ENCODE assay signal across 1 cellular context in the genomic region with DNA sequence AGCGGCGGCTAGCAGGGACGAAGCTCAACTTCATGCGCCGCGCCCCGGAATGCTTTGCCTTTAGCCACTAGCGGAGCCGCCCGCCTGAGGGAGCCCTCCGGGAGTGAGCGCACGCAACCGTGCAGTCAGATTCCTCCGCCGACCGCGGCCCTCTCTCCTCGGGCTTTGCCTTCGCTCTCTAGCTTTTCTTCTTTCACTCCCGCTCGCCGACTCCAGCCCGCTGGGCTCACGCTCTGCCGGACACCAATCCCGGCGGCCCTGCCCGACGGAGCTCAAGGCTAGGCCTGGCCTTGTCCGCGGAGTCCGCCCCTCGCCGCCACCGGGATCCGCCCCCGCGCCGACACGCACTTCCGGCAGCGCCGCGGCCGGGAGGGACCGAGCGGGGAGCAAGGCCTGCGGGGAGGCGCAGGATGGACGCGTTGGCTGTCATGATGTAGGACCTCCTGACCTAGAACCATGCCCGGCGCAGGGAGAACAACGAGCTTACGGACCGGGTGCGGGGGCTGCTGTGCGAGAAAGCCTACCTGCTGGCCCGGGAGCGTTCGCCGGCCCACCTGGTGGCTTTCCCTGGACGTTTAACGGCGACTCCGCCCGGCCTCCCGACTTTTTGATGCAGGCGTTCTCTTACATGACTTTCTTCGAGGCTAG.
A peak's percentile ranks its signal among the peaks of the same experiment; 100 is the strongest.
TF ChIP-seq lines count a peak whose summit lies in the region.

No MANE protein-coding gene starts in this region.

TF ChIP-seq in IMR-90, 13 proteins besides CTCF, POLR2A, EP300 and RAD21:
- TF ChIP-seq, protein P1, sequence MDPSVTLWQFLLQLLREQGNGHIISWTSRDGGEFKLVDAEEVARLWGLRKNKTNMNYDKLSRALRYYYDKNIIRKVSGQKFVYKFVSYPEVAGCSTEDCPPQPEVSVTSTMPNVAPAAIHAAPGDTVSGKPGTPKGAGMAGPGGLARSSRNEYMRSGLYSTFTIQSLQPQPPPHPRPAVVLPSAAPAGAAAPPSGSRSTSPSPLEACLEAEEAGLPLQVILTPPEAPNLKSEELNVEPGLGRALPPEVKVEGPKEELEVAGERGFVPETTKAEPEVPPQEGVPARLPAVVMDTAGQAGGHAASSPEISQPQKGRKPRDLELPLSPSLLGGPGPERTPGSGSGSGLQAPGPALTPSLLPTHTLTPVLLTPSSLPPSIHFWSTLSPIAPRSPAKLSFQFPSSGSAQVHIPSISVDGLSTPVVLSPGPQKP (IDR thresholded peaks at IDR 0.05; ENCODE audit: borderline replicate concordance, low read depth, low read length): 0 out of 2 replicates have a peak, but pooled peaks have one; percentile 2
- TF ChIP-seq CHD1 (IDR thresholded peaks at IDR 0.05; ENCODE audit: low read depth, low read length): no peak
- TF ChIP-seq CEBPB (IDR thresholded peaks at IDR 0.05; ENCODE audit: low read depth, low read length): 0 out of 2 replicates have a peak, but pooled peaks have one; percentile 23
- TF ChIP-seq BHLHE40 (IDR thresholded peaks at IDR 0.05; ENCODE audit: low read depth, low read length): peak; percentile 23; the same call in 1 of the 2 replicates
- no peak for TF ChIP-seq FOS (IDR thresholded peaks at IDR 0.05; ENCODE audit: low read depth, low read length)
- no peak for TF ChIP-seq RFX5 (IDR thresholded peaks at IDR 0.05; ENCODE audit: low read depth, low read length)
- peak; percentile 64; the same call in 1 of the 2 replicates for TF ChIP-seq MXI1 (IDR thresholded peaks at IDR 0.05; ENCODE audit: borderline replicate concordance, low read depth, low read length)
- no peak for TF ChIP-seq MAFK (IDR thresholded peaks at IDR 0.05; ENCODE audit: low read depth, low read length)
- TF ChIP-seq SMC3 (IDR thresholded peaks at IDR 0.05; ENCODE audit: low read depth, low read length): no peak
- peak; percentile 89 for TF ChIP-seq MAZ (IDR thresholded peaks at IDR 0.05; ENCODE audit: borderline replicate concordance, low read depth, low read length)
- TF ChIP-seq, protein P2, sequence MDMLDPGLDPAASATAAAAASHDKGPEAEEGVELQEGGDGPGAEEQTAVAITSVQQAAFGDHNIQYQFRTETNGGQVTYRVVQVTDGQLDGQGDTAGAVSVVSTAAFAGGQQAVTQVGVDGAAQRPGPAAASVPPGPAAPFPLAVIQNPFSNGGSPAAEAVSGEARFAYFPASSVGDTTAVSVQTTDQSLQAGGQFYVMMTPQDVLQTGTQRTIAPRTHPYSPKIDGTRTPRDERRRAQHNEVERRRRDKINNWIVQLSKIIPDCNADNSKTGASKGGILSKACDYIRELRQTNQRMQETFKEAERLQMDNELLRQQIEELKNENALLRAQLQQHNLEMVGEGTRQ (IDR thresholded peaks at IDR 0.05; ENCODE audit: low read depth, low read length): 0 out of 2 replicates have a peak, but pooled peaks have one; percentile 4
- no peak for TF ChIP-seq RCOR1 (IDR thresholded peaks at IDR 0.05; ENCODE audit: insufficient replicate concordance, low read length)
- no peak for TF ChIP-seq NFE2L2 (IDR thresholded peaks at IDR 0.05; ENCODE audit: low read depth, low read length)
TF ChIP-seq in IMR-90: peak in this region for 6.
